ENCODE assay signal across 8 cellular contexts in the genomic region with DNA sequence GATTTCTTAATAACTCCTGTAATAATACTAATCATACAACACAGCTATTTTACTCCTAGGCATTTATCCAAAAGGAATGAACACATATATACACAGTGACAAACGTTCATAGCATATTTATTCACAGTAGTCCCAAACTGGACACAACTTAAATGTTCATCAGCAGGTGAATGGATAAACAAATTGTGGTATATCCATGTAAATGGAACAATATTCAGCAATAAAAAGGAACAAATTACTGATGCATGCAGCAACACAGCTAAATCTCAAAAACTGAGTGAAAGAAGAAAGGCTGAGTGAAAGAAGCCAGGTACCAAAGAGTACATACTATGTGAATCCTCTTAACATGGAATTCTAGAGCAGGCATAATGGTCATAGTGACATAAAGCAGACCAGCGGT.
"Had no signal": no experiment of that assay in that cellular context is flagged by ENCODE, and none has a peak within 500 bp of the region (broad histone marks: within the 10 kb centered on the region; RNA-seq: fewer than 3 reads in every experiment).

No MANE protein-coding gene starts in this region.

- ATAC-seq: GM12878 had no signal

- FAIRE-seq: G401.6, GM12878, GM12891, GM12892, GM18507, GM19239 had no signal

- H3K4me3 ChIP-seq: GM12878 had no signal

- DNase-seq: GDM1, GF-D8 had no signal
